In the genomic region with DNA sequence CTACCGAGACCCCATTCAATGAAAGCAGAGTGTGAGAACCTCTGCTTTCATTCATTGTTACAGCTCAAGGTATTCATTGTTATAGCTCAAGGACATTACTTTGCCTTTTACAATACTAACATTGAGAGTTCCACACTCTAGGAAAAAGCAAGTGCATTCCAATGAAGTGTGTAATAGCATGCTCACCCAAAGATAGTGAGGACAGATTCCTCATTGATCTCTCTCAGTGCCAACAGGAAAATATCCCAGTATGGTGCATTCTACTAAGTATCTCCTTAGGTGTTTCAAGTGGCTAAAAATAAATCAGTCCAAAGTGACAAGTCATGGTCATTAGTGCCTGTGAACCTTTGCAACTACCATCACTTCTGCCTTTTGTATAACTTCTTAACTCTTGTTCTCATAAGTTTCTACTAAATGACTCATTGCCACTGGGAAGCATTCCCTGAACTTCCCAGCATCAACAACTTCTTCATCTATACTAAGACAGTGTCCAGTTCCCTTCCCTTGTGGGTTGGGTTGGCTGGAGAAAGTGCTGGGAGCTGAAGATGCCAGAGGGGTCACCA, we compare ENCODE assay signal across 14 cellular contexts.
DNase-seq lines count a peak whose midpoint lies in the region; ATAC-seq, FAIRE-seq and TF ChIP-seq lines count a peak whose summit lies in the region.
"Had no signal": no experiment of that assay in that cellular context is flagged by ENCODE, and none has a peak within 500 bp of the region (broad histone marks: within the 10 kb centered on the region; RNA-seq: fewer than 3 reads in every experiment).

No MANE protein-coding gene starts in this region.

- no peak for FAIRE-seq in HTR-8/SVneo (lab: Jason Lieb, UNC)

- no TSS peak for BruUV-seq in MCF 10A (replicated peaks; lab: Mats Ljungman, UMichigan)

- no peak for ATAC-seq in stimulated activated memory B cell treated with anti-CD40 and anti-IgM and Interleukin-4, amounts not matched to agents 10 μg/mL and 1 μg/mL and 100 μg/mL, for 72 hours
- no peak for ATAC-seq in GM18858 (IDR thresholded peaks at IDR 0.05; ENCODE audit: unreplicated experiment)
- ATAC-seq: natural killer cell treated with Interleukin-12 subunit alpha and Interleukin-12 subunit beta and Interleukin-15 and Interleukin-18, amount 100 ng/mL, for 72 hours; stimulated activated naive B cell treated with anti-CD40 and anti-IgM and Interleukin-4, amounts not matched to agents 10 μg/mL and 1 μg/mL and 100 μg/mL, for 72 hours had no signal

- TF ChIP-seq CTCF in AG04449 (IDR thresholded peaks at IDR 0.05; ENCODE audit: insufficient read depth, low read length, missing control alignments) (no peak), MCF 10A (IDR thresholded peaks at IDR 0.05; ENCODE audit: unreplicated experiment) (no peak), GM10248 (IDR thresholded peaks at IDR 0.05; ENCODE audit: control extremely low read depth, extremely low read depth, low read depth, missing control alignments) (no peak)

- H3K4me1 Mint-ChIP-seq in MCF 10A (ENCODE audit: insufficient read depth, unreplicated experiment), result peaks cover 19% of the 10 kb centered on the region
- peaks cover 7% of the 10 kb centered on the region for H3K4me1 Mint-ChIP-seq in stimulated activated memory B cell treated with anti-CD40 and anti-IgM and Interleukin-4, amounts not matched to agents 10 μg/mL and 1 μg/mL and 100 μg/mL, for 72 hours
- H3K4me1 Mint-ChIP-seq: stimulated activated naive B cell treated with anti-CD40 and anti-IgM and Interleukin-4, amounts not matched to agents 10 μg/mL and 1 μg/mL and 100 μg/mL, for 72 hours had no signal

- no peak overlapping the region for H3K4me3 ChIP-seq in AG04449 (ENCODE audit: low read depth, low read length)

- no peaks in the 10 kb centered on the region for H3K36me3 Mint-ChIP-seq in MCF 10A (ENCODE audit: insufficient read depth, unreplicated experiment)
- H3K36me3 Mint-ChIP-seq in stimulated activated memory B cell treated with anti-CD40 and anti-IgM and Interleukin-4, amounts not matched to agents 10 μg/mL and 1 μg/mL and 100 μg/mL, for 72 hours, result no peaks in the 10 kb centered on the region
- H3K36me3 Mint-ChIP-seq: natural killer cell treated with Interleukin-12 subunit alpha and Interleukin-12 subunit beta and Interleukin-15 and Interleukin-18, amount 100 ng/mL, for 72 hours; stimulated activated naive B cell treated with anti-CD40 and anti-IgM and Interleukin-4, amounts not matched to agents 10 μg/mL and 1 μg/mL and 100 μg/mL, for 72 hours had no signal

- intact Hi-C loops in MCF 10A (cut with micrococcal nuclease), result no loop called here

- peak; percentile 49 for DNase-seq in AG04449 (ENCODE audit: low read depth, low spot score)
- DNase-seq in HTR-8/SVneo (ENCODE audit: insufficient read length, low spot score), result peak; percentile 38
- DNase-seq in MCF 10A (ENCODE audit: unreplicated experiment), result peak; percentile 57
- peak; percentile 56 for DNase-seq in kidney glomerular epithelial cell (lab: John Stamatoyannopoulos, UW)
- no peak for DNase-seq in GM10248 (ENCODE audit: extremely low spot score)
- no peak for DNase-seq in NCI-H2227 (lab: John Stamatoyannopoulos, UW; ENCODE audit: unreplicated experiment)
- DNase-seq: activated CD4-positive, alpha-beta T cell treated with anti-CD3 and anti-CD28 coated beads, Interleukin-2, amount 50 U/mL, for 4 hours; activated naive CD4-positive, alpha-beta T cell; NCI-H1048; stimulated activated naive B cell treated with anti-CD40 and anti-IgM and Interleukin-4, amounts not matched to agents 10 μg/mL and 1 μg/mL and 100 μg/mL, for 72 hours had no signal

- H3K27me3 Mint-ChIP-seq in MCF 10A (ENCODE audit: insufficient read depth, unreplicated experiment), result no peaks in the 10 kb centered on the region
- no peaks in the 10 kb centered on the region for H3K27me3 Mint-ChIP-seq in stimulated activated memory B cell treated with anti-CD40 and anti-IgM and Interleukin-4, amounts not matched to agents 10 μg/mL and 1 μg/mL and 100 μg/mL, for 72 hours
- H3K27me3 Mint-ChIP-seq: natural killer cell treated with Interleukin-12 subunit alpha and Interleukin-12 subunit beta and Interleukin-15 and Interleukin-18, amount 100 ng/mL, for 72 hours had no signal

- POLR2A ChIA-PET in AG04449 (lab: Yijun Ruan, JAX) (no interaction called here), MCF 10A (lab: Yijun Ruan, JAX) (no interaction called here), GM10248 (lab: Yijun Ruan, JAX) (no interaction called here)

- no peak overlapping the region for H3K27ac Mint-ChIP-seq in MCF 10A (ENCODE audit: low read depth, unreplicated experiment)
- H3K27ac Mint-ChIP-seq in stimulated activated memory B cell treated with anti-CD40 and anti-IgM and Interleukin-4, amounts not matched to agents 10 μg/mL and 1 μg/mL and 100 μg/mL, for 72 hours, result no peak overlapping the region
- H3K27ac Mint-ChIP-seq: B cell; natural killer cell treated with Interleukin-12 subunit alpha and Interleukin-12 subunit beta and Interleukin-15 and Interleukin-18, amount 100 ng/mL, for 72 hours; stimulated activated naive B cell treated with anti-CD40 and anti-IgM and Interleukin-4, amounts not matched to agents 10 μg/mL and 1 μg/mL and 100 μg/mL, for 72 hours had no signal

- no peak overlapping the region for H3K4me3 Mint-ChIP-seq in MCF 10A (ENCODE audit: unreplicated experiment)
- H3K4me3 Mint-ChIP-seq in stimulated activated memory B cell treated with anti-CD40 and anti-IgM and Interleukin-4, amounts not matched to agents 10 μg/mL and 1 μg/mL and 100 μg/mL, for 72 hours, result no peak overlapping the region
- H3K4me3 Mint-ChIP-seq: B cell; natural killer cell treated with Interleukin-12 subunit alpha and Interleukin-12 subunit beta and Interleukin-15 and Interleukin-18, amount 100 ng/mL, for 72 hours; stimulated activated naive B cell treated with anti-CD40 and anti-IgM and Interleukin-4, amounts not matched to agents 10 μg/mL and 1 μg/mL and 100 μg/mL, for 72 hours had no signal

- CTCF ChIA-PET in AG04449 (lab: Yijun Ruan, JAX) (interaction anchor here (1.3 kb wide), 1 partner anchor 205 kb away, joined by 3 read pairs; no protein-coding TSS in a partner anchor), MCF 10A (lab: Yijun Ruan, JAX) (interaction anchor here (0.7 to 1.3 kb wide), 2 partner anchors 21 to 179 kb away, joined by 3 read pairs; no protein-coding TSS in a partner anchor), GM10248 (lab: Yijun Ruan, JAX) (interaction anchor here (1.2 kb wide), 1 partner anchor 8 kb away, joined by 4 read pairs; no protein-coding TSS in a partner anchor)

- H3K9me3 Mint-ChIP-seq in MCF 10A (ENCODE audit: unreplicated experiment), result no peaks in the 10 kb centered on the region
- H3K9me3 Mint-ChIP-seq in stimulated activated memory B cell treated with anti-CD40 and anti-IgM and Interleukin-4, amounts not matched to agents 10 μg/mL and 1 μg/mL and 100 μg/mL, for 72 hours, result no peaks in the 10 kb centered on the region
- H3K9me3 Mint-ChIP-seq: natural killer cell treated with Interleukin-12 subunit alpha and Interleukin-12 subunit beta and Interleukin-15 and Interleukin-18, amount 100 ng/mL, for 72 hours; stimulated activated naive B cell treated with anti-CD40 and anti-IgM and Interleukin-4, amounts not matched to agents 10 μg/mL and 1 μg/mL and 100 μg/mL, for 72 hours had no signal

Comparison
In these comparisons a context has a peak if more than half of its experiments do, and no peak if none do; other contexts are left out.
1. DNase-seq: peak in AG04449 (single experiment), HTR-8/SVneo (single experiment), MCF 10A (single experiment) and kidney glomerular epithelial cell (single experiment); none in GM10248 (single experiment) and NCI-H2227 (single experiment).